22 cellular contexts compared by ENCODE assay signal in genomic region chr2:86706935-86707334, GRCh38.
"Had no signal": no experiment of that assay in that cellular context is flagged by ENCODE, and none has a peak within 500 bp of the region (broad histone marks: within the 10 kb centered on the region; RNA-seq: fewer than 3 reads in every experiment).

No MANE protein-coding gene starts in this region.

- H3K27me3 ChIP-seq: colonic mucosa, dorsolateral prefrontal cortex, esophagus muscularis mucosa, esophagus squamous epithelium, foreskin keratinocyte, gastrocnemius medialis, gastroesophageal sphincter had no signal

- DNase-seq: colonic mucosa; cortex of kidney; dermis blood vessel endothelial cell; dorsolateral prefrontal cortex; effector CD4-positive, alpha-beta T cell; effector CD8-positive, alpha-beta T cell; effector memory CD4-positive, alpha-beta T cell; effector memory CD8-positive, alpha-beta T cell; endodermal cell; erythroblast; esophagus squamous epithelium; foreskin fibroblast; foreskin keratinocyte; foreskin melanocyte; gastrocnemius medialis; glutamatergic neuron; head of caudate nucleus had no signal

- H3K9me3 ChIP-seq: colonic mucosa, esophagus muscularis mucosa, esophagus squamous epithelium, gastrocnemius medialis, gastroesophageal sphincter had no signal

- ATAC-seq: effector memory CD8-positive, alpha-beta T cell; esophagus mucosa; foreskin keratinocyte; gastrocnemius medialis; gastroesophageal sphincter had no signal

- H3K27ac ChIP-seq: colonic mucosa, coronary artery, dorsolateral prefrontal cortex, epithelial cell of prostate, esophagus muscularis mucosa, esophagus squamous epithelium, foreskin keratinocyte, gastroesophageal sphincter had no signal

- H3K4me3 ChIP-seq: colonic mucosa, coronary artery, dorsolateral prefrontal cortex, esophagus muscularis mucosa, esophagus squamous epithelium, gastrocnemius medialis, gastroesophageal sphincter had no signal

- H3K36me3 ChIP-seq: colonic mucosa, esophagus muscularis mucosa, esophagus squamous epithelium, gastrocnemius medialis, gastroesophageal sphincter had no signal

- H3K4me1 ChIP-seq: colonic mucosa had no signal
